8 cellular contexts compared by ENCODE assay signal in genomic region chr19:49533551-49534488, GRCh38. TPM values are rescaled to one million over a fixed set of nuclear protein-coding genes. Genes with fewer than 3 reads are reported as not detected.
DNase-seq lines count a peak whose midpoint lies in the region; ATAC-seq, FAIRE-seq and TF ChIP-seq lines count a peak whose summit lies in the region.

No MANE protein-coding gene starts in this region.

- H3K4me3 ChIP-seq in GM12875 (ENCODE audit: low read depth, low read length) (peak overlapping the region; percentile 60), endothelial cell of umbilical vein (replicated peaks in 1 of 3; ENCODE audit: insufficient read depth in 1 of 3, low read depth in 1 of 3, low read length in 3 of 3) (peak overlapping the region; percentile 15 to 53 (median 38)), muscle layer of colon (ENCODE audit: low read depth in 1 of 2, low read length in 2 of 2) (peak overlapping the region; percentile 36 to 54)

- POLR2A ChIA-PET in endothelial cell of umbilical vein (lab: Charles Lee) = interaction anchor here (0.6 kb wide), 1 partner anchor 19 kb away, joined by 5 read pairs; no protein-coding TSS in a partner anchor

- no TSS peak for BruUV-seq in endothelial cell of umbilical vein (replicated peaks; lab: Mats Ljungman, UMichigan)

- peaks cover 23% of the 10 kb centered on the region for H3K4me1 Mint-ChIP-seq in activated CD8-positive, alpha-beta memory T cell treated with anti-CD3 and anti-CD28 coated beads, Interleukin-2, amount 10 ng/mL, durations not matched to agents 7 days and 5 days

- peaks cover 7% of the 10 kb centered on the region for H3K4me1 ChIP-seq in endothelial cell of umbilical vein (ENCODE audit: control insufficient read depth, extremely low read depth, insufficient read depth, low read length)
- H3K4me1 ChIP-seq in muscle layer of colon (ENCODE audit: insufficient read depth, low read length) = peaks cover 8% of the 10 kb centered on the region

- CTCF ChIA-PET in activated CD8-positive, alpha-beta memory T cell treated with anti-CD3 and anti-CD28 coated beads, Interleukin-2, amount 10 ng/mL, durations not matched to agents 7 days and 5 days (lab: Charles Lee) = interaction anchor here (0.7 to 4.5 kb wide), 16 partner anchors 13 to 144 kb away, joined by 3 to 34 read pairs (median 5); partner anchors contain the start of genes NOSIP, PRRG2 and SCAF1
- CTCF ChIA-PET in endothelial cell of umbilical vein (lab: Charles Lee) = interaction anchor here (1.1 to 3.8 kb wide), 5 partner anchors 12 to 55 kb away, joined by 3 to 30 read pairs (median 6); no protein-coding TSS in a partner anchor

- peak overlapping the region; percentile 69 for H3K4me2 ChIP-seq in endothelial cell of umbilical vein (ENCODE audit: insufficient read depth, low read length)

- H3K36me3 ChIP-seq in endothelial cell of umbilical vein (ENCODE audit: control insufficient read depth in 2 of 2, extremely low read depth in 1 of 2, insufficient read depth in 2 of 2, low read length in 2 of 2) (peaks cover 5 to 11% of the 10 kb centered on the region in 2 experiments), muscle layer of colon (ENCODE audit: insufficient read depth, low read length) (peaks cover 5% of the 10 kb centered on the region)

- peaks cover 2% of the 10 kb centered on the region for H3K27me3 Mint-ChIP-seq in activated CD8-positive, alpha-beta memory T cell treated with anti-CD3 and anti-CD28 coated beads, Interleukin-2, amount 10 ng/mL, durations not matched to agents 7 days and 5 days

- no peaks in the 10 kb centered on the region for H3K27me3 ChIP-seq in endothelial cell of umbilical vein (ENCODE audit: control insufficient read depth in 2 of 2, insufficient read depth in 2 of 2, low read length in 2 of 2)
- H3K27me3 ChIP-seq in muscle layer of colon (ENCODE audit: control insufficient read depth in 1 of 2, insufficient read depth in 2 of 2, low read length in 2 of 2) = no peaks in the 10 kb centered on the region

- no peaks in the 10 kb centered on the region for H3K36me3 Mint-ChIP-seq in activated CD8-positive, alpha-beta memory T cell treated with anti-CD3 and anti-CD28 coated beads, Interleukin-2, amount 10 ng/mL, durations not matched to agents 7 days and 5 days

- no peak for TF ChIP-seq POLR2A in endothelial cell of umbilical vein (IDR thresholded peaks at IDR 0.05; ENCODE audit: low read depth, low read length)

- dilution Hi-C loops in endothelial cell of umbilical vein (cut with MboI; ENCODE audit: extremely low pct_ligation_motif_present, low sequenced_read_pairs) = no loop called here

- peak overlapping the region; percentile 74 for H3K4me3 Mint-ChIP-seq in activated CD8-positive, alpha-beta memory T cell treated with anti-CD3 and anti-CD28 coated beads, Interleukin-2, amount 10 ng/mL, durations not matched to agents 7 days and 5 days

- peak; percentile 64 for TF ChIP-seq CTCF in GM12875 (IDR thresholded peaks at IDR 0.05; ENCODE audit: borderline replicate concordance, insufficient read depth, low read depth, low read length)
- peak; percentile 32 to 53 for TF ChIP-seq CTCF in endothelial cell of umbilical vein (IDR thresholded peaks at IDR 0.05; ENCODE audit: extremely low read depth in 1 of 2, insufficient read depth in 1 of 2, low read depth in 1 of 2, low read length in 2 of 2)

- intact Hi-C loops in endothelial cell of umbilical vein (cut with micrococcal nuclease) = no loop called here

- H3K27ac ChIP-seq in endothelial cell of umbilical vein (ENCODE audit: insufficient read depth, low read depth, low read length) (no peak overlapping the region), muscle layer of colon (ENCODE audit: low read depth, low read length) (no peak overlapping the region)

- H3K9me1 ChIP-seq in endothelial cell of umbilical vein (replicated peaks; ENCODE audit: control insufficient read depth, extremely low read depth, insufficient read depth, low read length) = no peaks in the 10 kb centered on the region

- peak; percentile 83 for ATAC-seq in HG02798 (IDR thresholded peaks at IDR 0.05; ENCODE audit: poor library complexity, unreplicated experiment)
- ATAC-seq in activated CD8-positive, alpha-beta memory T cell treated with anti-CD3 and anti-CD28 coated beads, Interleukin-2, amount 10 ng/mL, durations not matched to agents 7 days and 5 days = peak; percentile 94

- no peaks in the 10 kb centered on the region for H3K9me3 Mint-ChIP-seq in activated CD8-positive, alpha-beta memory T cell treated with anti-CD3 and anti-CD28 coated beads, Interleukin-2, amount 10 ng/mL, durations not matched to agents 7 days and 5 days (ENCODE audit: low read depth)

- peaks cover 5% of the 10 kb centered on the region for H3K79me2 ChIP-seq in endothelial cell of umbilical vein (ENCODE audit: control insufficient read depth, insufficient read depth, low read length)

- H3K9ac ChIP-seq in endothelial cell of umbilical vein (replicated peaks; ENCODE audit: extremely low read depth, insufficient read depth, low read length) (no peak overlapping the region), muscle layer of colon (ENCODE audit: low read length) (no peak overlapping the region)

- no peaks in the 10 kb centered on the region for H4K20me1 ChIP-seq in endothelial cell of umbilical vein (replicated peaks; ENCODE audit: control insufficient read depth, extremely low read depth, insufficient read depth, low read length)

- DNase-seq in NCI-H748 (lab: John Stamatoyannopoulos, UW; ENCODE audit: unreplicated experiment) = peak; percentile 77
- peak; percentile 86 for DNase-seq in activated CD8-positive, alpha-beta memory T cell treated with anti-CD3 and anti-CD28 coated beads, Interleukin-2, amount 10 ng/mL, durations not matched to agents 7 days and 5 days
- DNase-seq in endothelial cell of umbilical vein (ENCODE audit: low read depth, low spot score) = peak; percentile 85
- DNase-seq in stimulated activated CD8-positive, alpha-beta memory T cell treated with anti-CD3 and anti-CD28 coated beads, Interleukin-7, amount 100 ng/mL, for 48 hours (ENCODE audit: extremely low read depth in 1 of 2, low read depth in 1 of 2) = peak; percentile 56 to 60
- no peak for DNase-seq in HuH-7.5 (ENCODE audit: low spot score)

- H2AFZ ChIP-seq in endothelial cell of umbilical vein (ENCODE audit: low read depth, low read length) = peak overlapping the region; percentile 89

- H3K27ac Mint-ChIP-seq in activated CD8-positive, alpha-beta memory T cell treated with anti-CD3 and anti-CD28 coated beads, Interleukin-2, amount 10 ng/mL, durations not matched to agents 7 days and 5 days = peak overlapping the region; percentile 62

- peak; percentile 79 for FAIRE-seq in endothelial cell of umbilical vein (lab: Jason Lieb, UNC)

- H3K9me3 ChIP-seq in endothelial cell of umbilical vein (replicated peaks; ENCODE audit: control insufficient read depth, insufficient read depth, low read length) (no peaks in the 10 kb centered on the region), muscle layer of colon (ENCODE audit: low read length) (no peaks in the 10 kb centered on the region)

RNA-seq across cellular contexts. Expression of gene RCN3, which starts 6.0 kb away (rescaled TPM):
- under 1 TPM; 0.19 to 0.53 TPM for total RNA-seq in activated CD8-positive, alpha-beta memory T cell treated with anti-CD3 and anti-CD28 coated beads, Interleukin-2, amount 10 ng/mL, durations not matched to agents 7 days and 5 days
- total RNA-seq in endothelial cell of umbilical vein = 94.4 and 96.1 TPM in 2 replicates
- polyA plus RNA-seq in endothelial cell of umbilical vein = 52.7 and 68.3 TPM in 2 replicates
- polyA plus RNA-seq in endothelial cell of umbilical vein (2011; cell fraction: cytosol; rRNA removed) = 33.7 and 37.1 TPM in 2 replicates
- polyA plus RNA-seq in endothelial cell of umbilical vein (2011; cell fraction: nucleus; rRNA removed) = 27.1 and 34.4 TPM in 2 replicates
- polyA plus RNA-seq in endothelial cell of umbilical vein (2012) = 73.5 and 116 TPM in 2 replicates
- polyA minus RNA-seq in endothelial cell of umbilical vein = 18.1 and 19.8 TPM in 2 replicates
- not detected for polyA minus RNA-seq in endothelial cell of umbilical vein (2011; cell fraction: cytosol; rRNA and poly(A)+ RNA removed)
- polyA minus RNA-seq in endothelial cell of umbilical vein (2011; cell fraction: nucleus; rRNA and poly(A)+ RNA removed) = 5.0 and 17.0 TPM in 2 replicates

RNA-seq across cellular contexts. Expression of gene FCGRT, which starts 21.4 kb away (rescaled TPM):
- total RNA-seq in activated CD8-positive, alpha-beta memory T cell treated with anti-CD3 and anti-CD28 coated beads, Interleukin-2, amount 10 ng/mL, durations not matched to agents 7 days and 5 days = 1 to 10 TPM; 2.1 to 7.9 TPM
- total RNA-seq in endothelial cell of umbilical vein = 98.2 and 134 TPM in 2 replicates
- polyA plus RNA-seq in endothelial cell of umbilical vein = 197 and 215 TPM in 2 replicates
- polyA plus RNA-seq in endothelial cell of umbilical vein (2011; cell fraction: cytosol; rRNA removed) = 103 and 152 TPM in 2 replicates
- 205 and 270 TPM in 2 replicates for polyA plus RNA-seq in endothelial cell of umbilical vein (2011; cell fraction: nucleus; rRNA removed)
- polyA plus RNA-seq in endothelial cell of umbilical vein (2012) = 107 and 161 TPM in 2 replicates
- 82.9 and 90.9 TPM in 2 replicates for polyA minus RNA-seq in endothelial cell of umbilical vein
- polyA minus RNA-seq in endothelial cell of umbilical vein (2011; cell fraction: cytosol; rRNA and poly(A)+ RNA removed) = not detected
- polyA minus RNA-seq in endothelial cell of umbilical vein (2011; cell fraction: nucleus; rRNA and poly(A)+ RNA removed) = 20.5 and 29.6 TPM in 2 replicates

RNA-seq across cellular contexts. Expression of gene RPS11, which starts 37.6 kb away (rescaled TPM):
- 1,000 to 10,000 TPM; 1,876 to 2,018 TPM for total RNA-seq in activated CD8-positive, alpha-beta memory T cell treated with anti-CD3 and anti-CD28 coated beads, Interleukin-2, amount 10 ng/mL, durations not matched to agents 7 days and 5 days
- total RNA-seq in endothelial cell of umbilical vein = 1,764 and 1,843 TPM in 2 replicates
- polyA plus RNA-seq in endothelial cell of umbilical vein = 4,411 and 4,760 TPM in 2 replicates
- 6,177 and 6,852 TPM in 2 replicates for polyA plus RNA-seq in endothelial cell of umbilical vein (2011; cell fraction: cytosol; rRNA removed)
- polyA plus RNA-seq in endothelial cell of umbilical vein (2011; cell fraction: nucleus; rRNA removed) = 1,925 and 2,062 TPM in 2 replicates
- polyA plus RNA-seq in endothelial cell of umbilical vein (2012) = 2,412 and 4,545 TPM in 2 replicates
- polyA minus RNA-seq in endothelial cell of umbilical vein = 1,208 and 1,339 TPM in 2 replicates
- 679 TPM for polyA minus RNA-seq in endothelial cell of umbilical vein (2011; cell fraction: cytosol; rRNA and poly(A)+ RNA removed)
- 152 and 167 TPM in 2 replicates for polyA minus RNA-seq in endothelial cell of umbilical vein (2011; cell fraction: nucleus; rRNA and poly(A)+ RNA removed)

RNA-seq across cellular contexts. Expression of gene RPL13A, which starts 46.4 kb away (rescaled TPM):
- total RNA-seq in activated CD8-positive, alpha-beta memory T cell treated with anti-CD3 and anti-CD28 coated beads, Interleukin-2, amount 10 ng/mL, durations not matched to agents 7 days and 5 days = 1,000 to 10,000 TPM; 2,143 to 2,523 TPM
- 2,291 and 2,318 TPM in 2 replicates for total RNA-seq in endothelial cell of umbilical vein
- polyA plus RNA-seq in endothelial cell of umbilical vein = 4,148 and 5,694 TPM in 2 replicates
- polyA plus RNA-seq in endothelial cell of umbilical vein (2011; cell fraction: cytosol; rRNA removed) = 3,373 and 4,362 TPM in 2 replicates
- 1,170 and 1,607 TPM in 2 replicates for polyA plus RNA-seq in endothelial cell of umbilical vein (2011; cell fraction: nucleus; rRNA removed)
- polyA plus RNA-seq in endothelial cell of umbilical vein (2012) = 2,404 and 6,049 TPM in 2 replicates
- polyA minus RNA-seq in endothelial cell of umbilical vein = 1,194 and 1,533 TPM in 2 replicates
- 1,164 TPM for polyA minus RNA-seq in endothelial cell of umbilical vein (2011; cell fraction: cytosol; rRNA and poly(A)+ RNA removed)
- polyA minus RNA-seq in endothelial cell of umbilical vein (2011; cell fraction: nucleus; rRNA and poly(A)+ RNA removed) = 517 and 743 TPM in 2 replicates

RNA-seq across cellular contexts. Expression of gene NOSIP, which starts 46.5 kb away (rescaled TPM):
- total RNA-seq in activated CD8-positive, alpha-beta memory T cell treated with anti-CD3 and anti-CD28 coated beads, Interleukin-2, amount 10 ng/mL, durations not matched to agents 7 days and 5 days = 10 to 100 TPM; 77.3 to 96.1 TPM
- 77.5 and 79.8 TPM in 2 replicates for total RNA-seq in endothelial cell of umbilical vein
- 128 and 199 TPM in 2 replicates for polyA plus RNA-seq in endothelial cell of umbilical vein
- polyA plus RNA-seq in endothelial cell of umbilical vein (2011; cell fraction: cytosol; rRNA removed) = 127 and 148 TPM in 2 replicates
- polyA plus RNA-seq in endothelial cell of umbilical vein (2011; cell fraction: nucleus; rRNA removed) = 96.2 and 134 TPM in 2 replicates
- polyA plus RNA-seq in endothelial cell of umbilical vein (2012) = 106 and 132 TPM in 2 replicates
- polyA minus RNA-seq in endothelial cell of umbilical vein = 81.8 and 82.4 TPM in 2 replicates
- 70.6 TPM for polyA minus RNA-seq in endothelial cell of umbilical vein (2011; cell fraction: cytosol; rRNA and poly(A)+ RNA removed)
- 19.5 and 30.8 TPM in 2 replicates for polyA minus RNA-seq in endothelial cell of umbilical vein (2011; cell fraction: nucleus; rRNA and poly(A)+ RNA removed)

Comparison
In these comparisons a context has a peak if more than half of its experiments do, and no peak if none do; other contexts are left out.
1. RNA of gene RCN3, which starts 6.0 kb away (total RNA-seq): 94.4 to 96.1 TPM in endothelial cell of umbilical vein; 0.19 to 0.53 TPM in activated CD8-positive, alpha-beta memory T cell treated with anti-CD3 and anti-CD28 coated beads, Interleukin-2, amount 10 ng/mL, durations not matched to agents 7 days and 5 days; every median in the first group is over 10 times any median in the second.
2. RNA of gene FCGRT, which starts 21.4 kb away (total RNA-seq): 98.2 to 134 TPM in endothelial cell of umbilical vein; 2.1 to 7.9 TPM in activated CD8-positive, alpha-beta memory T cell treated with anti-CD3 and anti-CD28 coated beads, Interleukin-2, amount 10 ng/mL, durations not matched to agents 7 days and 5 days; every median in the first group is over 10 times any median in the second.
3. Peak in every context shown above with its lines, with median percentiles within 50 percentile points of each other: H3K4me3 ChIP-seq.